In the genomic region with DNA sequence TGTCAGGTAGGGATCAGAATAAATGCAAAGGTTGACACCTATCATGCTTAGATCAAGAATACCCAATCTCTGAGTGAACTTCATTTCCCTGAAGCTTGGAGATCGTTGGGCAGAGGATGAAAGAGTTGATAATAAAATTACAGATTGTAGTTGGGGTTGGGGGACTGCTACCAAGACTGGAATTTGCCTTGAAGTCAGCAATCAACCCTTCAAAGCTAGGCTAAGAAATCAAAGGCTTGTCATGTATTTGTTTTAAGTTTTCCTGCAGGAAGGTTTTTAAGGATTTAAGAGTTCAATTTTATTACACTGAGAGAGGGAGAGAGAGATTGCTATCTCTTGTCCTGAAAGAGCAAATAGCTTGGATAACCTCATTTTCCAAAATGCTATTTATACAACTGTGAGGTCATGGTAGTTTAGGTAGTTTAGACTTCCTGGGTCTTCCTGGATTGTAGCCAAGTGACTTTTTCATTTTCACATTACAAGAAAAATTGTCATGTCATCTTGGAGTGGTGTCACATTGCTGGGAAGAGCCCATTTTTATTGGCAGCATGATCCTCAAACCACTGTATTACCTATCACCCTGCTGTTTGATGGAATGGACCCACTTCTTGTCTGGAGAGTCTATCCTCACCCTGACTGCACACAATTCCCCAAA, we compare ENCODE assay signal across 1 cellular context.
TF ChIP-seq lines count a peak whose summit lies in the region.

No MANE protein-coding gene starts in this region.

TF ChIP-seq in K562, 482 proteins besides CTCF, POLR2A, EP300 and RAD21 (continued from another document):
- TF ChIP-seq ELF1 (tag; IDR thresholded peaks at IDR 0.05) (0 out of 2 replicates have a peak, but pooled peaks have one; percentile 18), ZNF589 (CRISPR knock-in tag; IDR thresholded peaks at IDR 0.05; ENCODE audit: low read depth) (0 out of 2 replicates have a peak, but pooled peaks have one; percentile 4), MEF2D (tag; conservative IDR thresholded peaks at IDR 0.05; ENCODE audit: low read depth) (peak; percentile 69; the same call in 1 of the 2 replicates), ATF7 (IDR thresholded peaks at IDR 0.05) (peak; percentile 51), CBX2 (IDR thresholded peaks at IDR 0.05; ENCODE audit: insufficient read depth, low read length, poor library complexity, severe bottlenecking) (no peak), SIN3A (IDR thresholded peaks at IDR 0.05; ENCODE audit: borderline replicate concordance in 2 of 2, control insufficient read depth in 1 of 2, low read depth in 2 of 2, low read length in 2 of 2) (no peak), NFIC (IDR thresholded peaks at IDR 0.05) (peak; percentile 63), HDAC1 (IDR thresholded peaks at IDR 0.05) (no peak), ZNF316 (IDR thresholded peaks at IDR 0.05) (peak; percentile 43)
- TF ChIP-seq, protein P1, sequence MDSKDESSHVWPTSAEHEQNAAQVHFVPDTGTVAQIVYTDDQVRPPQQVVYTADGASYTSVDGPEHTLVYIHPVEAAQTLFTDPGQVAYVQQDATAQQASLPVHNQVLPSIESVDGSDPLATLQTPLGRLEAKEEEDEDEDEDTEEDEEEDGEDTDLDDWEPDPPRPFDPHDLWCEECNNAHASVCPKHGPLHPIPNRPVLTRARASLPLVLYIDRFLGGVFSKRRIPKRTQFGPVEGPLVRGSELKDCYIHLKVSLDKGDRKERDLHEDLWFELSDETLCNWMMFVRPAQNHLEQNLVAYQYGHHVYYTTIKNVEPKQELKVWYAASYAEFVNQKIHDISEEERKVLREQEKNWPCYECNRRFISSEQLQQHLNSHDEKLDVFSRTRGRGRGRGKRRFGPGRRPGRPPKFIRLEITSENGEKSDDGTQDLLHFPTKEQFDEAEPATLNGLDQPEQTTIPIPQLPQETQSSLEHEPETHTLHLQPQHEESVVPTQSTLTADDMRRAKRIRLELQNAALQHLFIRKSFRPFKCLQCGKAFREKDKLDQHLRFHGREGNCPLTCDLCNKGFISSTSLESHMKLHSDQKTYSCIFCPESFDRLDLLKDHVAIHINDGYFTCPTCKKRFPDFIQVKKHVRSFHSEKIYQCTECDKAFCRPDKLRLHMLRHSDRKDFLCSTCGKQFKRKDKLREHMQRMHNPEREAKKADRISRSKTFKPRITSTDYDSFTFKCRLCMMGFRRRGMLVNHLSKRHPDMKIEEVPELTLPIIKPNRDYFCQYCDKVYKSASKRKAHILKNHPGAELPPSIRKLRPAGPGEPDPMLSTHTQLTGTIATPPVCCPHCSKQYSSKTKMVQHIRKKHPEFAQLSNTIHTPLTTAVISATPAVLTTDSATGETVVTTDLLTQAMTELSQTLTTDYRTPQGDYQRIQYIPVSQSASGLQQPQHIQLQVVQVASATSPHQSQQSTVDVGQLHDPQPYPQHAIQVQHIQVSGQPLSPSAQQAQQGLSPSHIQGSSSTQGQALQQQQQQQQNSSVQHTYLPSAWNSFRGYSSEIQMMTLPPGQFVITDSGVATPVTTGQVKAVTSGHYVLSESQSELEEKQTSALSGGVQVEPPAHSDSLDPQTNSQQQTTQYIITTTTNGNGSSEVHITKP (IDR thresholded peaks at IDR 0.05; ENCODE audit: partially characterized antibody): peak; percentile 39
- TF ChIP-seq, protein P2, sequence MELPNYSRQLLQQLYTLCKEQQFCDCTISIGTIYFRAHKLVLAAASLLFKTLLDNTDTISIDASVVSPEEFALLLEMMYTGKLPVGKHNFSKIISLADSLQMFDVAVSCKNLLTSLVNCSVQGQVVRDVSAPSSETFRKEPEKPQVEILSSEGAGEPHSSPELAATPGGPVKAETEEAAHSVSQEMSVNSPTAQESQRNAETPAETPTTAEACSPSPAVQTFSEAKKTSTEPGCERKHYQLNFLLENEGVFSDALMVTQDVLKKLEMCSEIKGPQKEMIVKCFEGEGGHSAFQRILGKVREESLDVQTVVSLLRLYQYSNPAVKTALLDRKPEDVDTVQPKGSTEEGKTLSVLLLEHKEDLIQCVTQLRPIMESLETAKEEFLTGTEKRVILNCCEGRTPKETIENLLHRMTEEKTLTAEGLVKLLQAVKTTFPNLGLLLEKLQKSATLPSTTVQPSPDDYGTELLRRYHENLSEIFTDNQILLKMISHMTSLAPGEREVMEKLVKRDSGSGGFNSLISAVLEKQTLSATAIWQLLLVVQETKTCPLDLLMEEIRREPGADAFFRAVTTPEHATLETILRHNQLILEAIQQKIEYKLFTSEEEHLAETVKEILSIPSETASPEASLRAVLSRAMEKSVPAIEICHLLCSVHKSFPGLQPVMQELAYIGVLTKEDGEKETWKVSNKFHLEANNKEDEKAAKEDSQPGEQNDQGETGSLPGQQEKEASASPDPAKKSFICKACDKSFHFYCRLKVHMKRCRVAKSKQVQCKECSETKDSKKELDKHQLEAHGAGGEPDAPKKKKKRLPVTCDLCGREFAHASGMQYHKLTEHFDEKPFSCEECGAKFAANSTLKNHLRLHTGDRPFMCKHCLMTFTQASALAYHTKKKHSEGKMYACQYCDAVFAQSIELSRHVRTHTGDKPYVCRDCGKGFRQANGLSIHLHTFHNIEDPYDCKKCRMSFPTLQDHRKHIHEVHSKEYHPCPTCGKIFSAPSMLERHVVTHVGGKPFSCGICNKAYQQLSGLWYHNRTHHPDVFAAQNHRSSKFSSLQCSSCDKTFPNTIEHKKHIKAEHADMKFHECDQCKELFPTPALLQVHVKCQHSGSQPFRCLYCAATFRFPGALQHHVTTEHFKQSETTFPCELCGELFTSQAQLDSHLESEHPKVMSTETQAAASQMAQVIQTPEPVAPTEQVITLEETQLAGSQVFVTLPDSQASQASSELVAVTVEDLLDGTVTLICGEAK (IDR thresholded peaks at IDR 0.05): no peak
- TF ChIP-seq, protein P2 (CRISPR knock-in tag; IDR thresholded peaks at IDR 0.05): no peak
- TF ChIP-seq, protein P3, sequence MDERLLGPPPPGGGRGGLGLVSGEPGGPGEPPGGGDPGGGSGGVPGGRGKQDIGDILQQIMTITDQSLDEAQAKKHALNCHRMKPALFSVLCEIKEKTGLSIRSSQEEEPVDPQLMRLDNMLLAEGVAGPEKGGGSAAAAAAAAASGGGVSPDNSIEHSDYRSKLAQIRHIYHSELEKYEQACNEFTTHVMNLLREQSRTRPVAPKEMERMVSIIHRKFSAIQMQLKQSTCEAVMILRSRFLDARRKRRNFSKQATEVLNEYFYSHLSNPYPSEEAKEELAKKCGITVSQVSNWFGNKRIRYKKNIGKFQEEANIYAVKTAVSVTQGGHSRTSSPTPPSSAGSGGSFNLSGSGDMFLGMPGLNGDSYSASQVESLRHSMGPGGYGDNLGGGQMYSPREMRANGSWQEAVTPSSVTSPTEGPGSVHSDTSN (CRISPR knock-in tag; IDR thresholded peaks at IDR 0.05; ENCODE audit: low read depth): no peak
- TF ChIP-seq, protein P3 (tag; conservative IDR thresholded peaks at IDR 0.05; ENCODE audit: low read depth): 0 out of 2 replicates have a peak, but pooled peaks have one; percentile 18
